21 cellular contexts compared by ENCODE assay signal in the genomic region with DNA sequence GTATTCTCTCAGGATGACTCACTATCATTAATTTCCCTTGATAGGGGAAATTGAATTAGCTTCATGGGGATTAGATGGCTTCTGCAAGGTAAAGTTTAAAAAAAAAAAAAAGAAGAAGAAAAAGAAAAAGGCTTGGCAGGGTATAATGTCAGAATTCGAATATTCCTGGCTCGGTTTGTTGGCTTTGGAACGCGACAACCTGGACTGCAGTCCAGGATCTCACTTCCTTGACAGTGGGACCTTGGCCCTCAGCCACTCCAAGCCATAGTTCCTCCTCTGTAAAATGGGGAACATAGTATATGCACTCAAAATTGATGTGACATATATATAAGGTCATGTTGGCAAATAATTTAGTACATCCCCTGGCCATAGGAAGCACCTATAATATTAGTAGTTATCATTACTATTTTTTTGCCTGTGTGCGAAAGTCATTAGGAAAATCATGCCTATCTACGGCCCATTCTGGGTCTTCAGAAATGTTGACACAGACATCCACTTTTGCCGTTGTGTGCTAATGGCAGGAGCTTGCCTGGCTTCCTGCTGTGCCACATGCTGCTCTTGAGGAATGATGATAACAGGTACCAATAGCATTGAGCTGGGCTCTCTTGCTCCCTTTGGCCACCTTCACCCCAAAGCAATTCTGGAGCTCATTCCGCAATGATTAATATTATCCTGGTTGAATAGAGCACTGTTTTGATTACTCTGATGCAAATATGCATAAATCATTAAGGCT.
A peak's percentile ranks its signal among the peaks of the same experiment; 100 is the strongest.
DNase-seq lines count a peak whose midpoint lies in the region; ATAC-seq and TF ChIP-seq lines count a peak whose summit lies in the region.
"Had no signal": no experiment of that assay in that cellular context is flagged by ENCODE, and none has a peak within 500 bp of the region (broad histone marks: within the 10 kb centered on the region; RNA-seq: fewer than 3 reads in every experiment).

No MANE protein-coding gene starts in this region.

- WGBS in mesenchymal stem cell, result 77% methylated on average over 7 of the region's 8 CpGs

- H3K36me3 Mint-ChIP-seq in Calu3 (ENCODE audit: insufficient read depth, unreplicated experiment), result peaks cover 76% of the 10 kb centered on the region
- H3K36me3 Mint-ChIP-seq in stimulated activated memory B cell treated with anti-CD40 and anti-IgM and Interleukin-4, amounts not matched to agents 10 μg/mL and 1 μg/mL and 100 μg/mL, for 72 hours, result no peaks in the 10 kb centered on the region
- H3K36me3 Mint-ChIP-seq: IgD-negative memory B cell had no signal

- H3K14ac ChIP-seq in mesenchymal stem cell (ENCODE audit: low read length in 2 of 2), result no peak overlapping the region

- no peak overlapping the region for H2BK15ac ChIP-seq in mesenchymal stem cell (ENCODE audit: low read depth, poor library complexity, severe bottlenecking)

- no peak overlapping the region for H3K4me3 Mint-ChIP-seq in Calu3 (ENCODE audit: low read depth, unreplicated experiment)
- H3K4me3 Mint-ChIP-seq in stimulated activated memory B cell treated with anti-CD40 and anti-IgM and Interleukin-4, amounts not matched to agents 10 μg/mL and 1 μg/mL and 100 μg/mL, for 72 hours, result no peak overlapping the region
- H3K4me3 Mint-ChIP-seq: B cell, IgD-negative memory B cell, T-helper 17 cell had no signal

- no peak overlapping the region for H3K27ac ChIP-seq in BLaER1
- no peak overlapping the region for H3K27ac ChIP-seq in mesenchymal stem cell (ENCODE audit: low read length, poor library complexity, severe bottlenecking)
- H3K27ac ChIP-seq in effector memory CD4-positive, alpha-beta T cell (ENCODE audit: insufficient read depth, low read length, poor library complexity, severe bottlenecking), result no peak overlapping the region
- H3K27ac ChIP-seq: KMS-11, Peyer's patch, SK-N-MC had no signal

- no TSS peak for BruUV-seq in Calu3 (replicated peaks; lab: Mats Ljungman, UMichigan)

- H3K18ac ChIP-seq in mesenchymal stem cell (ENCODE audit: low read depth in 1 of 2, low read length in 2 of 2), result no peak overlapping the region

- no peak overlapping the region for H2BK120ac ChIP-seq in mesenchymal stem cell (ENCODE audit: low read depth, low read length)

- peaks cover 92% of the 10 kb centered on the region for H3K4me1 ChIP-seq in BLaER1
- peaks cover 32% of the 10 kb centered on the region for H3K4me1 ChIP-seq in mesenchymal stem cell (ENCODE audit: control insufficient read depth, insufficient read depth, low read depth, low read length)
- H3K4me1 ChIP-seq in effector memory CD4-positive, alpha-beta T cell (ENCODE audit: control insufficient read depth, insufficient read depth, low read length, poor library complexity, severe bottlenecking), result no peaks in the 10 kb centered on the region

- peak overlapping the region; percentile 16 for H2AK5ac ChIP-seq in mesenchymal stem cell (ENCODE audit: low read length, severe bottlenecking)

- intact Hi-C loops in Calu3 (cut with micrococcal nuclease; ENCODE audit: unreplicated experiment), result no loop called here

- no peak for TF ChIP-seq CTCF in Calu3 (IDR thresholded peaks at IDR 0.05; ENCODE audit: unreplicated experiment)

- no peak overlapping the region for H3K4ac ChIP-seq in mesenchymal stem cell (ENCODE audit: low read depth in 1 of 2, low read length in 2 of 2)

- CTCF ChIA-PET in Calu3 (lab: Charles Lee), result interaction anchor here (2.9 kb wide), 1 partner anchor 180 kb away, joined by 19 read pairs; no protein-coding TSS in a partner anchor

- H3K9me3 ChIP-seq in BLaER1, result no peaks in the 10 kb centered on the region
- no peaks in the 10 kb centered on the region for H3K9me3 ChIP-seq in mesenchymal stem cell (ENCODE audit: control insufficient read depth, low read length)
- no peaks in the 10 kb centered on the region for H3K9me3 ChIP-seq in effector memory CD4-positive, alpha-beta T cell (ENCODE audit: control insufficient read depth, low read length)
- H3K9me3 ChIP-seq: Peyer's patch had no signal

- no peak overlapping the region for H2BK5ac ChIP-seq in mesenchymal stem cell (ENCODE audit: low read depth, low read length, poor library complexity, severe bottlenecking)

- peaks cover 64% of the 10 kb centered on the region for H3K4me1 Mint-ChIP-seq in Calu3 (ENCODE audit: low read depth, unreplicated experiment)
- no peaks in the 10 kb centered on the region for H3K4me1 Mint-ChIP-seq in stimulated activated memory B cell treated with anti-CD40 and anti-IgM and Interleukin-4, amounts not matched to agents 10 μg/mL and 1 μg/mL and 100 μg/mL, for 72 hours
- H3K4me1 Mint-ChIP-seq: B cell, IgD-negative memory B cell had no signal

- no peak overlapping the region for H4K8ac ChIP-seq in mesenchymal stem cell (ENCODE audit: low read length)

- no peak overlapping the region for H2AFZ ChIP-seq in mesenchymal stem cell (ENCODE audit: low read depth, low read length)

- H3K79me1 ChIP-seq in mesenchymal stem cell (replicated peaks; ENCODE audit: low read length, poor library complexity, severe bottlenecking), result peaks cover 7% of the 10 kb centered on the region

- H3K27me3 Mint-ChIP-seq in Calu3 (ENCODE audit: unreplicated experiment), result no peaks in the 10 kb centered on the region
- no peaks in the 10 kb centered on the region for H3K27me3 Mint-ChIP-seq in stimulated activated memory B cell treated with anti-CD40 and anti-IgM and Interleukin-4, amounts not matched to agents 10 μg/mL and 1 μg/mL and 100 μg/mL, for 72 hours
- H3K27me3 Mint-ChIP-seq: B cell had no signal

- no peak overlapping the region for H3K23ac ChIP-seq in mesenchymal stem cell (ENCODE audit: low read length in 2 of 2)

- H2BK12ac ChIP-seq in mesenchymal stem cell (ENCODE audit: low read length in 2 of 2), result peak overlapping the region in 1 of 2 experiments; percentile 57

- H4K91ac ChIP-seq in mesenchymal stem cell (ENCODE audit: low read length), result no peak overlapping the region

- peak overlapping the region; percentile 96 for H3K4me2 ChIP-seq in BLaER1
- H3K4me2 ChIP-seq in mesenchymal stem cell (ENCODE audit: low read length, poor library complexity, severe bottlenecking), result no peak overlapping the region
- H3K4me2 ChIP-seq: KMS-11 had no signal

- DNase-seq in Calu3, result no peak
- DNase-seq in NCI-H69 (lab: John Stamatoyannopoulos, UW), result peak; percentile 49
- DNase-seq in mesenchymal stem cell, result no peak
- no peak for DNase-seq in effector memory CD4-positive, alpha-beta T cell
- DNase-seq: DMS53, HCEC 1CT, MM.1S, NCI-H187 treated with DMSO at 0.1 percent for 48 hours, NCI-H2171 treated with DMSO at 0.1 percent for 48 hours, NCI-H345, NCI-H526, Peyer's patch, SHP77 treated with DMSO at 0.1 percent for 48 hours, T-helper 17 cell had no signal

- H3K36me3 ChIP-seq in BLaER1, result peaks cover 98% of the 10 kb centered on the region
- H3K36me3 ChIP-seq in mesenchymal stem cell (ENCODE audit: control insufficient read depth in 1 of 2, insufficient read depth in 2 of 2, low read depth in 1 of 2, low read length in 2 of 2), result peaks cover 20 to 95% of the 10 kb centered on the region in 2 experiments
- H3K36me3 ChIP-seq in effector memory CD4-positive, alpha-beta T cell (ENCODE audit: control insufficient read depth, insufficient read depth, low read length), result no peaks in the 10 kb centered on the region
- H3K36me3 ChIP-seq: Peyer's patch had no signal

- H3K4me3 ChIP-seq in BLaER1 (no peak overlapping the region), mesenchymal stem cell (ENCODE audit: insufficient read depth in 1 of 2, low read depth in 1 of 2, low read length in 2 of 2) (no peak overlapping the region)
- no peak overlapping the region for H3K4me3 ChIP-seq in effector memory CD4-positive, alpha-beta T cell (ENCODE audit: insufficient read depth, low read depth, low read length, poor library complexity, severe bottlenecking)
- H3K4me3 ChIP-seq: Peyer's patch, SK-N-MC had no signal

- H3K27me3 ChIP-seq in BLaER1, result no peaks in the 10 kb centered on the region
- H3K27me3 ChIP-seq in mesenchymal stem cell (ENCODE audit: control insufficient read depth in 1 of 2, insufficient read depth in 1 of 2, low read length in 2 of 2), result no peaks in the 10 kb centered on the region
- H3K27me3 ChIP-seq in effector memory CD4-positive, alpha-beta T cell (replicated peaks; ENCODE audit: control insufficient read depth, insufficient read depth, low read length, poor library complexity, severe bottlenecking), result no peaks in the 10 kb centered on the region
- H3K27me3 ChIP-seq: Peyer's patch had no signal

- no peak overlapping the region for H3K9ac ChIP-seq in BLaER1
- H3K9ac ChIP-seq in mesenchymal stem cell (ENCODE audit: low read length), result no peak overlapping the region
- H3K9ac ChIP-seq: KMS-11 had no signal

- no peaks in the 10 kb centered on the region for H3K9me3 Mint-ChIP-seq in Calu3 (ENCODE audit: low read depth, unreplicated experiment)
- no peaks in the 10 kb centered on the region for H3K9me3 Mint-ChIP-seq in stimulated activated memory B cell treated with anti-CD40 and anti-IgM and Interleukin-4, amounts not matched to agents 10 μg/mL and 1 μg/mL and 100 μg/mL, for 72 hours

- peak overlapping the region; percentile 59 for H3K27ac Mint-ChIP-seq in Calu3 (ENCODE audit: unreplicated experiment)
- no peak overlapping the region for H3K27ac Mint-ChIP-seq in stimulated activated memory B cell treated with anti-CD40 and anti-IgM and Interleukin-4, amounts not matched to agents 10 μg/mL and 1 μg/mL and 100 μg/mL, for 72 hours
- H3K27ac Mint-ChIP-seq: B cell, IgD-negative memory B cell, T-helper 17 cell had no signal

- peaks cover 100% of the 10 kb centered on the region for H4K20me1 ChIP-seq in BLaER1

- no peak for ATAC-seq in stimulated activated memory B cell treated with anti-CD40 and anti-IgM and Interleukin-4, amounts not matched to agents 10 μg/mL and 1 μg/mL and 100 μg/mL, for 72 hours
- no peak for ATAC-seq in GM19035 (IDR thresholded peaks at IDR 0.05; ENCODE audit: unreplicated experiment)
- ATAC-seq: T-helper 17 cell had no signal
